ENCODE assay signal across 31 cellular contexts in the genomic region with DNA sequence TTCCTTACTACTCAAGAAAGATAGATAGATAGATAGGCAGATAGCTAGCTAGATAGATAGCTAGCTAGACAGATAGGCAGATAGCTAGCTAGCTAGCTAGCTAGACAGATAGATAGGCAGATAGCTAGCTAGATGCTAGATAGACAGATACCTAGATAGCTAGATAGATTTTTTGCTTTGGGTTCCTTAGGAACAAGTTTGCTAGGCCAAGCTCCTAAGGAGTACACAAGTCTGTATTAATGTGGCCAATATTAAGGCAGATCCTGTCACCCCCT.
"Had no signal": no experiment of that assay in that cellular context is flagged by ENCODE, and none has a peak within 500 bp of the region (broad histone marks: within the 10 kb centered on the region; RNA-seq: fewer than 3 reads in every experiment).

No MANE protein-coding gene starts in this region.

- H3K27ac Mint-ChIP-seq: activated CD8-positive, alpha-beta T cell treated with anti-CD3 and anti-CD28 coated beads for 36 hours; activated naive CD8-positive, alpha-beta T cell; activated T-helper 17 cell treated with anti-CD3 and anti-CD28 coated beads, Interleukin-2, amount 50 U/mL, for 72 hours; dendritic cell treated with granulocyte-macrophage colony-stimulating factor and Interleukin-4, amounts not matched to agents 40 ng/mL and 50 ng/mL, for 4 days; endodermal cell; T-helper 17 cell; WTC11 had no signal

- FAIRE-seq: astrocyte, bronchial epithelial cell, frontal cortex had no signal

- H3K9me3 Mint-ChIP-seq: activated CD8-positive, alpha-beta T cell treated with anti-CD3 and anti-CD28 coated beads for 36 hours; activated T-cell treated with anti-CD3 and anti-CD28 coated beads, Interleukin-2, amount 50 U/mL, for 4 hours; activated T-helper 17 cell treated with anti-CD3 and anti-CD28 coated beads, Interleukin-2, amount 50 U/mL, for 72 hours; central memory CD8-positive, alpha-beta T cell; dendritic cell treated with granulocyte-macrophage colony-stimulating factor and Interleukin-4, amounts not matched to agents 40 ng/mL and 50 ng/mL, for 4 days had no signal

- H3K4me3 ChIP-seq: coronary artery, dorsolateral prefrontal cortex had no signal

- ATAC-seq: activated CD8-positive, alpha-beta T cell treated with anti-CD3 and anti-CD28 coated beads for 36 hours; activated T-cell treated with anti-CD3 and anti-CD28 coated beads, Interleukin-2, amount 50 U/mL, for 4 hours; activated T-helper 17 cell treated with anti-CD3 and anti-CD28 coated beads, Interleukin-2, amount 50 U/mL, for 72 hours; esophagus mucosa; T-helper 17 cell; WTC11 had no signal

- H3K4me1 Mint-ChIP-seq: activated T-helper 17 cell treated with anti-CD3 and anti-CD28 coated beads, Interleukin-2, amount 50 U/mL, for 72 hours; central memory CD8-positive, alpha-beta T cell; T-helper 17 cell had no signal

- H3K27ac ChIP-seq: brain microvascular endothelial cell, coronary artery, dorsolateral prefrontal cortex had no signal

- DNase-seq: activated CD4-positive, alpha-beta T cell treated with anti-CD3 and anti-CD28 coated beads for 1 hour; activated CD4-positive, alpha-beta T cell treated with anti-CD3 and anti-CD28 coated beads for 4 hours; activated CD4-positive, alpha-beta T cell treated with anti-CD3 and anti-CD28 coated beads, Interleukin-2, amount 50 U/mL, for 1 hour; activated CD4-positive, alpha-beta T cell treated with anti-CD3 and anti-CD28 coated beads, Interleukin-2, amount 50 U/mL, for 48 hours; activated CD8-positive, alpha-beta memory T cell treated with anti-CD3 and anti-CD28 coated beads for 24 hours; activated CD8-positive, alpha-beta T cell treated with anti-CD3 and anti-CD28 coated beads for 36 hours; activated effector memory CD4-positive, alpha-beta T cell treated with Interleukin-2 at 50 U/mL for 16 hours; activated gamma-delta T cell treated with Interleukin-2 at 50 U/mL for 16 hours; activated naive CD4-positive, alpha-beta T cell treated with anti-CD3 and anti-CD28 coated beads, Interleukin-2, amount 50 U/mL, for 16 hours; activated naive CD4-positive, alpha-beta T cell treated with Interleukin-2 at 50 U/mL for 16 hours; activated T-cell treated with anti-CD3 and anti-CD28 coated beads, Interleukin-2, amount 50 U/mL, for 4 hours; amniotic stem cell; anterior cingulate cortex; brain microvascular endothelial cell; dorsolateral prefrontal cortex; effector memory CD4-positive, alpha-beta T cell; endodermal cell; foreskin fibroblast; head of caudate nucleus; T-helper 1 cell; T-helper 17 cell had no signal

- H3K36me3 Mint-ChIP-seq: activated naive CD8-positive, alpha-beta T cell had no signal

- H3K4me3 Mint-ChIP-seq: activated CD8-positive, alpha-beta T cell treated with anti-CD3 and anti-CD28 coated beads for 36 hours; activated naive CD8-positive, alpha-beta T cell; activated T-cell treated with anti-CD3 and anti-CD28 coated beads, Interleukin-2, amount 50 U/mL, for 4 hours; activated T-helper 17 cell treated with anti-CD3 and anti-CD28 coated beads, Interleukin-2, amount 50 U/mL, for 72 hours; central memory CD8-positive, alpha-beta T cell; dendritic cell treated with granulocyte-macrophage colony-stimulating factor and Interleukin-4, amounts not matched to agents 40 ng/mL and 50 ng/mL, for 4 days; endodermal cell; T-helper 17 cell; WTC11 had no signal

- H3K36me3 ChIP-seq: brain microvascular endothelial cell had no signal
